In genomic region chr10:129653861-129654260, GRCh38 we compare ENCODE assay signal across 29 cellular contexts.
"Had no signal": no experiment of that assay in that cellular context is flagged by ENCODE, and none has a peak within 500 bp of the region (broad histone marks: within the 10 kb centered on the region; RNA-seq: fewer than 3 reads in every experiment).

No MANE protein-coding gene starts in this region.

- H3K36me3 Mint-ChIP-seq: natural killer cell; stimulated activated effector memory CD8-positive, alpha-beta T cell treated with anti-CD3 and anti-CD28 coated beads, Interleukin-12 subunit alpha, Interleukin-12 subunit beta, amount 100 ng/mL, for 72 hours had no signal

- ATAC-seq: naive thymus-derived CD4-positive, alpha-beta T cell; natural killer cell; psoas muscle; right cardiac atrium; right lobe of liver; stimulated activated effector memory CD8-positive, alpha-beta T cell treated with anti-CD3 and anti-CD28 coated beads, Interleukin-12 subunit alpha, Interleukin-12 subunit beta, amount 100 ng/mL, for 72 hours; stimulated activated naive B cell treated with anti-CD40 and anti-IgM and Interleukin-4, amounts not matched to agents 10 μg/mL and 1 μg/mL and 100 μg/mL, for 72 hours; upper lobe of right lung had no signal

- H3K9me3 Mint-ChIP-seq: natural killer cell; nephron; stimulated activated naive B cell treated with anti-CD40 and anti-IgM and Interleukin-4, amounts not matched to agents 10 μg/mL and 1 μg/mL and 100 μg/mL, for 72 hours; stimulated activated naive CD8-positive, alpha-beta T cell treated with anti-CD3 and anti-CD28 coated beads, Interleukin-15, Interleukin-2, amounts not matched to agents 100 ng/mL and 50 ng/mL, for 24 hours had no signal

- H3K9me3 ChIP-seq: ovary, psoas muscle, right lobe of liver, sigmoid colon, stomach, suprapubic skin, testis, tibial artery, transverse colon, upper lobe of right lung, uterus had no signal

- H3K27ac ChIP-seq: ovary, parathyroid adenoma, psoas muscle, right lobe of liver, sigmoid colon, stomach, suprapubic skin, testis, tibial artery, transverse colon, upper lobe of right lung, uterus had no signal

- H3K27me3 ChIP-seq: ovary, right lobe of liver, sigmoid colon, stomach, suprapubic skin, testis, tibial artery, transverse colon, upper lobe of right lung, uterus had no signal

- H3K4me1 ChIP-seq: parathyroid adenoma, psoas muscle, right lobe of liver, sigmoid colon, stomach, suprapubic skin, testis, tibial artery, transverse colon, upper lobe of right lung, uterus had no signal

- H3K4me3 ChIP-seq: ovary, psoas muscle, right lobe of liver, sigmoid colon, stomach, suprapubic skin, testis, tibial artery, transverse colon, upper lobe of right lung, uterus had no signal

- H3K27me3 Mint-ChIP-seq: naive thymus-derived CD4-positive, alpha-beta T cell; stimulated activated naive B cell treated with anti-CD40 and anti-IgM and Interleukin-4, amounts not matched to agents 10 μg/mL and 1 μg/mL and 100 μg/mL, for 72 hours; stimulated activated naive CD8-positive, alpha-beta T cell treated with anti-CD3 and anti-CD28 coated beads, Interleukin-15, Interleukin-2, amounts not matched to agents 100 ng/mL and 50 ng/mL, for 24 hours; type B pancreatic cell had no signal

- H3K36me3 ChIP-seq: ovary, sigmoid colon, stomach, suprapubic skin, tibial artery, transverse colon, upper lobe of right lung, uterus had no signal

- H3K4me3 Mint-ChIP-seq: naive thymus-derived CD4-positive, alpha-beta T cell; natural killer cell; nephron; stimulated activated effector memory CD8-positive, alpha-beta T cell treated with anti-CD3 and anti-CD28 coated beads, Interleukin-12 subunit alpha, Interleukin-12 subunit beta, amount 100 ng/mL, for 72 hours; stimulated activated naive B cell treated with anti-CD40 and anti-IgM and Interleukin-4, amounts not matched to agents 10 μg/mL and 1 μg/mL and 100 μg/mL, for 72 hours; stimulated activated naive CD8-positive, alpha-beta T cell treated with anti-CD3 and anti-CD28 coated beads, Interleukin-15, Interleukin-2, amounts not matched to agents 100 ng/mL and 50 ng/mL, for 24 hours; type B pancreatic cell had no signal

- H2AFZ ChIP-seq: parathyroid adenoma had no signal

- DNase-seq: naive thymus-derived CD4-positive, alpha-beta T cell; natural killer cell; occipital lobe; ovary; posterior cingulate gyrus; psoas muscle; right cardiac atrium; right lobe of liver; sigmoid colon; small intestine; stimulated activated CD4-positive, alpha-beta T cell treated with anti-CD3 and anti-CD28 coated beads, Interleukin-15, amount 100 ng/mL, for 24 hours; stimulated activated CD4-positive, alpha-beta T cell treated with anti-CD3 and anti-CD28 coated beads, Interleukin-2, amount 100 ng/mL, for 24 hours; stimulated activated CD4-positive, alpha-beta T cell treated with anti-CD3 and anti-CD28 coated beads, Interleukin-2, amount 100 ng/mL, for 48 hours; stimulated activated CD4-positive, alpha-beta T cell treated with anti-CD3 and anti-CD28 coated beads, Interleukin-4, amount 100 ng/mL, for 24 hours; stimulated activated naive B cell treated with anti-CD40 and anti-IgM and Interleukin-4, amounts not matched to agents 10 μg/mL and 1 μg/mL and 100 μg/mL, for 72 hours; stimulated activated naive CD4-positive, alpha-beta T cell treated with Interleukin-2 at 50 U/mL for 16 hours; stomach; testis; transverse colon; upper lobe of right lung; uterus had no signal

- H3K27ac Mint-ChIP-seq: naive thymus-derived CD4-positive, alpha-beta T cell; natural killer cell; nephron; progenitor cell of endocrine pancreas; stimulated activated effector memory CD8-positive, alpha-beta T cell treated with anti-CD3 and anti-CD28 coated beads, Interleukin-12 subunit alpha, Interleukin-12 subunit beta, amount 100 ng/mL, for 72 hours; stimulated activated naive B cell treated with anti-CD40 and anti-IgM and Interleukin-4, amounts not matched to agents 10 μg/mL and 1 μg/mL and 100 μg/mL, for 72 hours; stimulated activated naive CD8-positive, alpha-beta T cell treated with anti-CD3 and anti-CD28 coated beads, Interleukin-15, Interleukin-2, amounts not matched to agents 100 ng/mL and 50 ng/mL, for 24 hours; type B pancreatic cell had no signal

- H3K79me2 ChIP-seq: parathyroid adenoma had no signal

- H3K9ac ChIP-seq: parathyroid adenoma had no signal
